ENCODE assay signal across 23 cellular contexts in the genomic region with DNA sequence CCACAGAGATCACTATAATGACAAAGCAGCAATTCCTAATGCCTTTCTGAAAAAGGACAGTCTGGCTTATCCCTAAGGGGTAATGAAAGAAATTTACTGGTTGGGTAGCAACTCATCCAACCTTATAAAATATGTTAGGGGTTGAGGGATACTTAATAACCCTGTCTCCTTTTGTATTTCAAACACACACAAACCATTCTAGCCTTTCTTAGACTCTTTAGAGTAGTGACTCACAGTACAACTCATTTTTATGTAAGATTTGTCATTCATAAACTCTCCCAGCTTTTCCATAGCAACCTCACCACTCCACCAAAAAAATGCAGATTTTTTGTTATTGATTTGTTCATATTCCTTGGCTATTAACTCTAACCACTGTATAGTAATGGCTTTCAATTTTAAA.
DNase-seq lines count a peak whose midpoint lies in the region; ATAC-seq, FAIRE-seq and TF ChIP-seq lines count a peak whose summit lies in the region.
"Had no signal": no experiment of that assay in that cellular context is flagged by ENCODE, and none has a peak within 500 bp of the region (broad histone marks: within the 10 kb centered on the region; RNA-seq: fewer than 3 reads in every experiment).

No MANE protein-coding gene starts in this region.

- peaks cover 4% of the 10 kb centered on the region for H3K4me1 ChIP-seq in astrocyte (ENCODE audit: insufficient read depth, low read length)
- no peaks in the 10 kb centered on the region for H3K4me1 ChIP-seq in mesendoderm (ENCODE audit: control insufficient read depth, low read depth, low read length)

- no peak overlapping the region for H3K27ac Mint-ChIP-seq in astrocyte (ENCODE audit: unreplicated experiment)
- H3K27ac Mint-ChIP-seq: B cell; CD4-positive, CD25-positive, alpha-beta regulatory T cell had no signal

- no peak overlapping the region for H2BK15ac ChIP-seq in mesendoderm (replicated peaks; ENCODE audit: low read depth)

- H2BK5ac ChIP-seq in mesendoderm (ENCODE audit: low read length), result no peak overlapping the region

- H3K23ac ChIP-seq in mesendoderm (ENCODE audit: low read length), result no peak overlapping the region

- no peak overlapping the region for H4K5ac ChIP-seq in mesendoderm (ENCODE audit: low read length)

- H3K4me3 ChIP-seq in astrocyte (ENCODE audit: insufficient read depth, low read depth, low read length) (no peak overlapping the region), mesendoderm (ENCODE audit: low read length) (no peak overlapping the region)
- H3K4me3 ChIP-seq: GM23248 had no signal

- H3K9ac ChIP-seq in astrocyte (ENCODE audit: low read length), result no peak overlapping the region
- no peak overlapping the region for H3K9ac ChIP-seq in mesendoderm (ENCODE audit: low read length)
- H3K9ac ChIP-seq: GM23248, KMS-11, SK-N-SH had no signal

- H3K4me1 Mint-ChIP-seq in astrocyte (ENCODE audit: low read depth, unreplicated experiment), result no peaks in the 10 kb centered on the region
- H3K4me1 Mint-ChIP-seq: B cell; CD4-positive, CD25-positive, alpha-beta regulatory T cell had no signal

- no peak for TF ChIP-seq CTCF in astrocyte (IDR thresholded peaks at IDR 0.05; ENCODE audit: insufficient read depth, low read depth, low read length)

- peak overlapping the region; percentile 1 for H3K27ac ChIP-seq in astrocyte (ENCODE audit: low read depth, low read length)
- H3K27ac ChIP-seq in mesendoderm (ENCODE audit: low read depth, low read length), result no peak overlapping the region
- H3K27ac ChIP-seq: GM23248, KMS-11 had no signal

- no peak overlapping the region for H3K4ac ChIP-seq in mesendoderm (ENCODE audit: low read depth, low read length)

- H3K56ac ChIP-seq in mesendoderm (ENCODE audit: low read length), result no peak overlapping the region

- H3K27me3 Mint-ChIP-seq in astrocyte (ENCODE audit: low read depth, unreplicated experiment), result no peaks in the 10 kb centered on the region
- H3K27me3 Mint-ChIP-seq: B cell; CD4-positive, CD25-positive, alpha-beta regulatory T cell had no signal

- H3K4me2 ChIP-seq in astrocyte (ENCODE audit: low read length), result no peak overlapping the region
- H3K4me2 ChIP-seq in mesendoderm (ENCODE audit: low read length), result no peak overlapping the region
- H3K4me2 ChIP-seq: KMS-11, SK-N-SH had no signal

- H2AK5ac ChIP-seq in mesendoderm (ENCODE audit: low read length), result no peak overlapping the region

- no peaks in the 10 kb centered on the region for H3K79me1 ChIP-seq in mesendoderm (ENCODE audit: low read length)

- H3K27me3 ChIP-seq in astrocyte (ENCODE audit: insufficient read depth, low read length) (no peaks in the 10 kb centered on the region), mesendoderm (ENCODE audit: insufficient read depth, low read length, poor library complexity) (no peaks in the 10 kb centered on the region)

- FAIRE-seq in astrocyte (lab: Jason Lieb, UNC), result no peak
- FAIRE-seq: HepG2 had no signal

- H3K9me3 Mint-ChIP-seq in astrocyte (ENCODE audit: unreplicated experiment), result no peaks in the 10 kb centered on the region

- peak; percentile 63 for DNase-seq in HT1080 (ENCODE audit: low read depth)
- peak; percentile 23 for DNase-seq in astrocyte (ENCODE audit: low read depth)
- DNase-seq in foreskin melanocyte, result peak; percentile 51
- peak; percentile 29 for DNase-seq in stromal cell of bone marrow (ENCODE audit: low read depth)
- DNase-seq in stimulated activated CD4-positive, alpha-beta T cell treated with anti-CD3 and anti-CD28 coated beads, Interleukin-12 subunit alpha, Interleukin-12 subunit beta, amount 100 ng/mL, for 4 hours, result no peak
- DNase-seq in mesendoderm, result no peak
- DNase-seq: Calu3; CD4-positive, CD25-positive, alpha-beta regulatory T cell; DMS53; GM23248; NCI-H1048; NCI-H1436 treated with DMSO at 0.1 percent for 48 hours; NCI-H2029 treated with DMSO at 0.1 percent for 48 hours; NCI-H2171 treated with DMSO at 0.1 percent for 48 hours; NCI-H510A; NCI-H82; SHP77; SK-N-SH had no signal

- no peaks in the 10 kb centered on the region for H3K36me3 ChIP-seq in astrocyte (ENCODE audit: insufficient read depth, low read length)
- H3K36me3 ChIP-seq in mesendoderm (ENCODE audit: control insufficient read depth, insufficient read depth, low read length), result no peaks in the 10 kb centered on the region

- no peak overlapping the region for H3K18ac ChIP-seq in mesendoderm (ENCODE audit: low read length)

- H3K79me2 ChIP-seq in astrocyte (ENCODE audit: insufficient read depth, low read length) (no peaks in the 10 kb centered on the region), mesendoderm (ENCODE audit: control insufficient read depth, insufficient read depth, low read length) (no peaks in the 10 kb centered on the region)

- ATAC-seq in GM18870 (IDR thresholded peaks at IDR 0.05; ENCODE audit: unreplicated experiment), result no peak
- ATAC-seq: HCT116, HepG2 had no signal

- no peak overlapping the region for H4K8ac ChIP-seq in mesendoderm (ENCODE audit: low read depth, low read length)

- H3K36me3 Mint-ChIP-seq in astrocyte (ENCODE audit: low read depth, unreplicated experiment), result no peaks in the 10 kb centered on the region
- H3K36me3 Mint-ChIP-seq: CD4-positive, CD25-positive, alpha-beta regulatory T cell had no signal

- H3K4me3 Mint-ChIP-seq in astrocyte (ENCODE audit: unreplicated experiment), result no peak overlapping the region
- H3K4me3 Mint-ChIP-seq: B cell; CD4-positive, CD25-positive, alpha-beta regulatory T cell had no signal

- no peaks in the 10 kb centered on the region for H3K9me3 ChIP-seq in astrocyte (ENCODE audit: insufficient read depth, low read depth, low read length)
- H3K9me3 ChIP-seq: SK-N-SH had no signal

- H2BK120ac ChIP-seq in mesendoderm (ENCODE audit: low read depth, low read length), result no peak overlapping the region

- no peak overlapping the region for H2AFZ ChIP-seq in astrocyte (ENCODE audit: low read depth, low read length)
- H2AFZ ChIP-seq: GM23248 had no signal

- no peaks in the 10 kb centered on the region for H4K20me1 ChIP-seq in astrocyte (ENCODE audit: insufficient read depth, low read length)

Comparison
In these comparisons a context has a peak if more than half of its experiments do, and no peak if none do; other contexts are left out.
1. DNase-seq: peak in HT1080 (single experiment), astrocyte (single experiment), foreskin melanocyte (single experiment) and stromal cell of bone marrow (single experiment); none in stimulated activated CD4-positive, alpha-beta T cell treated with anti-CD3 and anti-CD28 coated beads, Interleukin-12 subunit alpha, Interleukin-12 subunit beta, amount 100 ng/mL, for 4 hours (single experiment) and mesendoderm (single experiment).